ENCODE assay signal across 20 cellular contexts in genomic region chr10:29407280-29407858, GRCh38.
DNase-seq lines count a peak whose midpoint lies in the region; ATAC-seq, FAIRE-seq and TF ChIP-seq lines count a peak whose summit lies in the region.
"Had no signal": no experiment of that assay in that cellular context is flagged by ENCODE, and none has a peak within 500 bp of the region (broad histone marks: within the 10 kb centered on the region; RNA-seq: fewer than 3 reads in every experiment).

No MANE protein-coding gene starts in this region.

- H3K9me3 ChIP-seq in HEK293 (ENCODE audit: control insufficient read depth, insufficient read depth, low read depth, low read length), result no peaks in the 10 kb centered on the region
- peaks cover 8 to 10% of the 10 kb centered on the region in 2 donors for H3K9me3 ChIP-seq in neuronal stem cell (replicated peaks in 1 of 2; ENCODE audit: control insufficient read depth in 2 of 2, insufficient read depth in 1 of 2, low read depth in 1 of 2, low read length in 2 of 2)

- CTCF ChIA-PET in HEK293 (lab: Yijun Ruan, JAX), result interaction anchor here (0.9 to 1.0 kb wide), 3 partner anchors 14 to 41 kb away, joined by 3 to 4 read pairs (median 3); no protein-coding TSS in a partner anchor

- no peaks in the 10 kb centered on the region for H3K27me3 Mint-ChIP-seq in central memory CD8-positive, alpha-beta T cell
- H3K27me3 Mint-ChIP-seq in stimulated activated naive B cell treated with anti-CD40 and anti-IgM and Interleukin-4, amounts not matched to agents 10 μg/mL and 1 μg/mL and 100 μg/mL, for 72 hours, result peaks cover 5 to 6% of the 10 kb centered on the region in 2 donors

- WGBS in neuronal stem cell (ENCODE audit: extremely low coverage in 2 of 2, insufficient read length in 2 of 2, insufficient replicate concordance in 1 of 2), 2 donors, result no CpG with 5 or more reads among the region's 2 CpGs

- H2BK120ac ChIP-seq in neuronal stem cell (ENCODE audit: low read depth, low read length), result no peak overlapping the region

- H3K4ac ChIP-seq in neuronal stem cell (ENCODE audit: low read length), result no peak overlapping the region

- TF ChIP-seq CTCF in HEK293 (tag by site-specific recombination; IDR thresholded peaks at IDR 0.05) (no peak), D721Med (IDR thresholded peaks at IDR 0.05; ENCODE audit: insufficient read depth, missing control alignments) (no peak)

- POLR2A ChIA-PET in HEK293 (lab: Yijun Ruan, JAX), result interaction anchor here (0.6 kb wide), 1 partner anchor 51 kb away, joined by 3 read pairs; no protein-coding TSS in a partner anchor

- peaks cover 0 to 2% (median 0%) of the 10 kb centered on the region in 3 experiments for H3K27me3 ChIP-seq in neuronal stem cell (ENCODE audit: control insufficient read depth in 3 of 3, insufficient read depth in 3 of 3, low read depth in 1 of 3, low read length in 3 of 3)

- H3K36me3 ChIP-seq in HEK293 (ENCODE audit: control insufficient read depth in 2 of 2, insufficient read depth in 1 of 2, low read length in 2 of 2), result no peaks in the 10 kb centered on the region; a peak in 1 of 3 replicates
- no peaks in the 10 kb centered on the region for H3K36me3 ChIP-seq in neuronal stem cell (replicated peaks in 1 of 2; ENCODE audit: control insufficient read depth in 2 of 2, insufficient read depth in 2 of 2, low read length in 2 of 2)

- DNase-seq in NCI-H82 (lab: John Stamatoyannopoulos, UW), result peak; percentile 20
- no peak for DNase-seq in NCI-H82 treated with DMSO at 0.1 percent for 48 hours (lab: John Stamatoyannopoulos, UW; ENCODE audit: unreplicated experiment)
- DNase-seq in central memory CD8-positive, alpha-beta T cell (ENCODE audit: low spot score in 2 of 2), result no peak
- DNase-seq in neuronal stem cell (ENCODE audit: low spot score), result peak; percentile 14
- no peak for DNase-seq in D721Med (ENCODE audit: insufficient read length, low spot score)
- no peak for DNase-seq in stimulated activated naive B cell treated with anti-CD40 and anti-IgM and Interleukin-4, amounts not matched to agents 10 μg/mL and 1 μg/mL and 100 μg/mL, for 72 hours
- DNase-seq: Caco-2, DND-41, GF-D8, IMR-90, NCI-H1105 treated with DMSO at 0.1 percent for 48 hours, NCI-H187 treated with DMSO at 0.1 percent for 48 hours, NCI-H69, PC-9 had no signal

- 0 out of 2 replicates have a peak, but pooled peaks cover 3% of the 10 kb centered on the region for H3K4me1 ChIP-seq in HEK293 (ENCODE audit: control insufficient read depth, insufficient read depth, low read length)
- no peaks in the 10 kb centered on the region for H3K4me1 ChIP-seq in neuronal stem cell (ENCODE audit: control insufficient read depth in 2 of 2, insufficient read depth in 1 of 2, low read depth in 1 of 2, low read length in 2 of 2)

- H4K8ac ChIP-seq in neuronal stem cell (ENCODE audit: low read depth, low read length), result no peak overlapping the region

- H3K4me2 ChIP-seq in neuronal stem cell (ENCODE audit: insufficient read depth, low read length, poor library complexity, severe bottlenecking), result no peak overlapping the region
- H3K4me2 ChIP-seq: BLaER1 treated with 17β-estradiol and CSF1 and Interleukin-3, amounts not matched to agents 10 nM and 100 nM; PC-9 had no signal

- no peak overlapping the region for H3K27ac ChIP-seq in HEK293 (ENCODE audit: extremely low read depth, low read depth, low read length)
- H3K27ac ChIP-seq in neuronal stem cell (replicated peaks; ENCODE audit: low read length), result no peak overlapping the region
- H3K27ac ChIP-seq: BLaER1 treated with 17β-estradiol and CSF1 and Interleukin-3, amounts not matched to agents 10 nM and 100 nM; PC-9; SK-N-MC had no signal

- H3K27ac Mint-ChIP-seq in central memory CD8-positive, alpha-beta T cell (ENCODE audit: low read depth), result peak overlapping the region; percentile 54
- no peak overlapping the region for H3K27ac Mint-ChIP-seq in stimulated activated naive B cell treated with anti-CD40 and anti-IgM and Interleukin-4, amounts not matched to agents 10 μg/mL and 1 μg/mL and 100 μg/mL, for 72 hours

- H2AK5ac ChIP-seq in neuronal stem cell (ENCODE audit: low read depth, low read length), result no peak overlapping the region

- H3K36me3 Mint-ChIP-seq in central memory CD8-positive, alpha-beta T cell (ENCODE audit: insufficient read depth), result peaks cover 1% of the 10 kb centered on the region
- peaks cover 0 to 6% of the 10 kb centered on the region in 2 donors for H3K36me3 Mint-ChIP-seq in stimulated activated naive B cell treated with anti-CD40 and anti-IgM and Interleukin-4, amounts not matched to agents 10 μg/mL and 1 μg/mL and 100 μg/mL, for 72 hours

- no peak overlapping the region for H2BK15ac ChIP-seq in neuronal stem cell (ENCODE audit: low read length)

- H2AFZ ChIP-seq in neuronal stem cell (ENCODE audit: low read length), result no peak overlapping the region
- H2AFZ ChIP-seq: PC-9 had no signal

- no peak overlapping the region for H4K91ac ChIP-seq in neuronal stem cell (ENCODE audit: low read depth, low read length, poor library complexity)

- H3K4me1 Mint-ChIP-seq in central memory CD8-positive, alpha-beta T cell, result peaks cover 22% of the 10 kb centered on the region
- H3K4me1 Mint-ChIP-seq in stimulated activated naive B cell treated with anti-CD40 and anti-IgM and Interleukin-4, amounts not matched to agents 10 μg/mL and 1 μg/mL and 100 μg/mL, for 72 hours, result peaks cover 11 to 18% of the 10 kb centered on the region in 2 donors

- H3K4me3 Mint-ChIP-seq in central memory CD8-positive, alpha-beta T cell, result no peak overlapping the region
- H3K4me3 Mint-ChIP-seq in stimulated activated naive B cell treated with anti-CD40 and anti-IgM and Interleukin-4, amounts not matched to agents 10 μg/mL and 1 μg/mL and 100 μg/mL, for 72 hours, result no peak overlapping the region

- no peak overlapping the region for H3K14ac ChIP-seq in neuronal stem cell (ENCODE audit: low read length)

- H3K9ac ChIP-seq in neuronal stem cell (ENCODE audit: low read depth, low read length, poor library complexity), result no peak overlapping the region
- H3K9ac ChIP-seq: BLaER1 treated with 17β-estradiol and CSF1 and Interleukin-3, amounts not matched to agents 10 nM and 100 nM had no signal

- no peak for ATAC-seq in central memory CD8-positive, alpha-beta T cell (replicated peaks; ENCODE audit: extremely low read depth, poor library complexity, severe bottlenecking)
- ATAC-seq in HG02623 (IDR thresholded peaks at IDR 0.05; ENCODE audit: unreplicated experiment), result no peak
- no peak for ATAC-seq in stimulated activated naive B cell treated with anti-CD40 and anti-IgM and Interleukin-4, amounts not matched to agents 10 μg/mL and 1 μg/mL and 100 μg/mL, for 72 hours (replicated peaks)
- ATAC-seq: Right ventricle myocardium inferior had no signal

- peaks cover 2% of the 10 kb centered on the region for H3K79me1 ChIP-seq in neuronal stem cell (ENCODE audit: low read depth, low read length)

- H3K9me3 Mint-ChIP-seq in central memory CD8-positive, alpha-beta T cell, result no peaks in the 10 kb centered on the region
- H3K9me3 Mint-ChIP-seq in stimulated activated naive B cell treated with anti-CD40 and anti-IgM and Interleukin-4, amounts not matched to agents 10 μg/mL and 1 μg/mL and 100 μg/mL, for 72 hours, result no peaks in the 10 kb centered on the region

- H3K4me3 ChIP-seq in HEK293 (ENCODE audit: low read depth, low read length) (no peak overlapping the region), neuronal stem cell (ENCODE audit: low read length in 2 of 2) (no peak overlapping the region)
- H3K4me3 ChIP-seq: BLaER1 treated with 17β-estradiol and CSF1 and Interleukin-3, amounts not matched to agents 10 nM and 100 nM; PC-9; SK-N-MC had no signal

- no peak for FAIRE-seq in D721Med (lab: Jason Lieb, UNC)
- FAIRE-seq: GM12891 had no signal

- H3K23ac ChIP-seq in neuronal stem cell (ENCODE audit: low read depth, low read length, poor library complexity), result no peak overlapping the region

- no peak overlapping the region for H2BK5ac ChIP-seq in neuronal stem cell (ENCODE audit: low read length)

- H2BK12ac ChIP-seq in neuronal stem cell (ENCODE audit: low read length), result no peak overlapping the region

- H3K18ac ChIP-seq in neuronal stem cell (ENCODE audit: low read length), result no peak overlapping the region

TF ChIP-seq in HEK293, 187 proteins besides CTCF, POLR2A, EP300 and RAD21 (continues in another document):
- TF ChIP-seq ZNF529 (tag by site-specific recombination; IDR thresholded peaks at IDR 0.05; ENCODE audit: insufficient replicate concordance), result peak; percentile 14
- TF ChIP-seq ZNF274 (IDR thresholded peaks at IDR 0.05; ENCODE audit: low read length), result no peak
- TF ChIP-seq ZNF274 (tag by site-specific recombination; IDR thresholded peaks at IDR 0.05; ENCODE audit: borderline replicate concordance), result no peak
- peak; percentile 93 for TF ChIP-seq TRIM28 (IDR thresholded peaks at IDR 0.05; ENCODE audit: borderline replicate concordance, low read length)
- TF ChIP-seq ZNF747 (tag by site-specific recombination; IDR thresholded peaks at IDR 0.05), result no peak
- no peak for TF ChIP-seq ZNF555 (tag by site-specific recombination; conservative IDR thresholded peaks at IDR 0.05)
- no peak for TF ChIP-seq ZNF654 (tag by site-specific recombination; IDR thresholded peaks at IDR 0.05; ENCODE audit: low read depth)
- peak; percentile 37; the same call in 1 of the 2 replicates for TF ChIP-seq ZNF26 (tag by site-specific recombination; IDR thresholded peaks at IDR 0.05)
- peak; percentile 66; the same call in 1 of the 2 replicates for TF ChIP-seq ZNF549 (tag by site-specific recombination; IDR thresholded peaks at IDR 0.05)
- peak; percentile 94; the same call in 1 of the 2 replicates for TF ChIP-seq ZNF626 (tag by site-specific recombination; IDR thresholded peaks at IDR 0.05)
- peak; percentile 34 for TF ChIP-seq ZNF510 (tag by site-specific recombination; IDR thresholded peaks at IDR 0.05; ENCODE audit: insufficient replicate concordance)
- TF ChIP-seq ZNF558 (tag by site-specific recombination; IDR thresholded peaks at IDR 0.05), result peak; percentile 37; the same call in 1 of the 2 replicates
- peak; percentile 72 for TF ChIP-seq GFI1B (tag by site-specific recombination; IDR thresholded peaks at IDR 0.05)

Comparison
In these comparisons a context has a peak if more than half of its experiments do, and no peak if none do; other contexts are left out.
1. DNase-seq: peak in NCI-H82 (single experiment) and neuronal stem cell (single experiment); none in NCI-H82 treated with DMSO at 0.1 percent for 48 hours (single experiment), central memory CD8-positive, alpha-beta T cell (0 of 2), D721Med (single experiment) and stimulated activated naive B cell treated with anti-CD40 and anti-IgM and Interleukin-4, amounts not matched to agents 10 μg/mL and 1 μg/mL and 100 μg/mL, for 72 hours (single experiment).